ENCODE assay signal across 12 cellular contexts in the genomic region with DNA sequence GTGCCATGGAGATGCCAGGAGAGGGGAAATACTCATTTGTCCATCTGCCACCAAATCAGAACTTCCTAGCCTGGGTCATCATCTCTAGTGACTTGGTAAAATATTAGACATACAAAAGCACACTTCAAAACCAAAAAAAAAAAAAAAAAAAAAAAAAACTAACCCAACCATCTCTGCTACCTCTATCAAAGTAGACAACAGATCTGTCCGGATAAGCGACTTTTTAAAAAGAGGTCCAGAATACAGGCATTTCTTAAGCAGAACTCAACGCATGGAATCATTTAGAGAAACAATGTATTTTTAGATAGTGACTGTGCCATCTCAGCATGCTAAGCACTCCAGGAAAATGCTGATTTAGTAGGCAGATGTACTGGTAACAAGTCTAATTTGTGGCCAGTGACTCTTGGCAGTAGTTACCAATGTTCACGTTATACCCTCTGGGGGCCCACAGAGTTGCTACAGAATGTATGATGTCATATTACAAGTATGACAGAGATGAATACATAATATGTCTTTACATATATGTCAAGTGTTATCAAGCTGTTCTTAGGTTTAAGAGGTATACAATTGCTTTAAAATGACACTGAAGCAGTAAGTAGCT.
DNase-seq lines count a peak whose midpoint lies in the region; ATAC-seq, FAIRE-seq and TF ChIP-seq lines count a peak whose summit lies in the region.
"Had no signal": no experiment of that assay in that cellular context is flagged by ENCODE, and none has a peak within 500 bp of the region (broad histone marks: within the 10 kb centered on the region; RNA-seq: fewer than 3 reads in every experiment).

No MANE protein-coding gene starts in this region.

- WGBS in GM23248 (ENCODE audit: low coverage in 1 of 2, low lambda C conversion rate in 2 of 2, missing lambda C conversion rate in 2 of 2), 2 experiments, result 18 to 24% methylated on average over 4 of the region's 4 CpGs
- WGBS in suprapubic skin, result 74% methylated on average over 4 of the region's 4 CpGs

- peak overlapping the region; percentile 34 for H3K4me2 ChIP-seq in GM23248 (ENCODE audit: unreplicated experiment)
- H3K4me2 ChIP-seq in astrocyte (ENCODE audit: low read length), result peak overlapping the region; percentile 4

- no peak for FAIRE-seq in astrocyte (lab: Jason Lieb, UNC)

- in situ Hi-C loops in GM23248 (cut with MboI), result no loop called here

- peaks cover 14% of the 10 kb centered on the region for H3K4me1 Mint-ChIP-seq in astrocyte (ENCODE audit: low read depth, unreplicated experiment)

- H2AFZ ChIP-seq in GM23248, result no peak overlapping the region
- no peak overlapping the region for H2AFZ ChIP-seq in astrocyte (ENCODE audit: low read depth, low read length)

- DNase-seq in AG20443 (ENCODE audit: low spot score) (peak; percentile 74), GM23248 (peak; percentile 89), astrocyte (ENCODE audit: low read depth) (peak; percentile 69), kidney tubule cell (ENCODE audit: low spot score) (peak; percentile 12), suprapubic skin (ENCODE audit: low spot score in 2 of 2) (no peak), ecto neural progenitor cell (ENCODE audit: low spot score) (no peak)
- DNase-seq: activated CD8-positive, alpha-beta memory T cell treated with anti-CD3 and anti-CD28 coated beads, Interleukin-2, amount 10 ng/mL, durations not matched to agents 7 days and 5 days; NCI-H1930; substantia nigra had no signal

- H4K20me1 ChIP-seq in GM23248 (ENCODE audit: insufficient read depth) (no peaks in the 10 kb centered on the region), astrocyte (ENCODE audit: insufficient read depth, low read length) (peaks cover 57% of the 10 kb centered on the region)

- peaks cover 11% of the 10 kb centered on the region for H3K36me3 ChIP-seq in GM23248 (ENCODE audit: low read depth)
- H3K36me3 ChIP-seq in astrocyte (ENCODE audit: insufficient read depth, low read length), result peaks cover 7% of the 10 kb centered on the region
- peaks cover 17% of the 10 kb centered on the region for H3K36me3 ChIP-seq in suprapubic skin

- H3K27ac Mint-ChIP-seq in astrocyte (ENCODE audit: unreplicated experiment), result peak overlapping the region; percentile 87
- H3K27ac Mint-ChIP-seq: activated CD8-positive, alpha-beta memory T cell treated with anti-CD3 and anti-CD28 coated beads, Interleukin-2, amount 10 ng/mL, durations not matched to agents 7 days and 5 days; IgD-negative memory B cell had no signal

- no peaks in the 10 kb centered on the region for H3K9me3 ChIP-seq in GM23248 (ENCODE audit: low read depth)
- no peaks in the 10 kb centered on the region for H3K9me3 ChIP-seq in astrocyte (ENCODE audit: insufficient read depth, low read depth, low read length)
- H3K9me3 ChIP-seq in suprapubic skin, result no peaks in the 10 kb centered on the region

- TF ChIP-seq CTCF in astrocyte (IDR thresholded peaks at IDR 0.05; ENCODE audit: insufficient read depth, low read depth, low read length) (no peak), suprapubic skin (IDR thresholded peaks at IDR 0.05) (no peak)

- H3K9ac ChIP-seq in GM23248 (no peak overlapping the region), astrocyte (ENCODE audit: low read length) (no peak overlapping the region)

- no peaks in the 10 kb centered on the region for H3K27me3 Mint-ChIP-seq in astrocyte (ENCODE audit: low read depth, unreplicated experiment)
- H3K27me3 Mint-ChIP-seq: activated CD8-positive, alpha-beta memory T cell treated with anti-CD3 and anti-CD28 coated beads, Interleukin-2, amount 10 ng/mL, durations not matched to agents 7 days and 5 days; IgD-negative memory B cell had no signal

- peaks cover 15% of the 10 kb centered on the region for H3K4me1 ChIP-seq in GM23248 (ENCODE audit: insufficient read depth)
- H3K4me1 ChIP-seq in astrocyte (ENCODE audit: insufficient read depth, low read length), result peaks cover 4% of the 10 kb centered on the region
- no peaks in the 10 kb centered on the region for H3K4me1 ChIP-seq in suprapubic skin

- no peaks in the 10 kb centered on the region for H3K9me3 Mint-ChIP-seq in astrocyte (ENCODE audit: unreplicated experiment)
- H3K9me3 Mint-ChIP-seq: IgD-negative memory B cell had no signal

- peaks cover 21% of the 10 kb centered on the region for H3F3A ChIP-seq in GM23248 (ENCODE audit: insufficient read depth)

- no peak for TF ChIP-seq POLR2A in suprapubic skin (IDR thresholded peaks at IDR 0.05)

- H3K4me3 Mint-ChIP-seq in astrocyte (ENCODE audit: unreplicated experiment), result peak overlapping the region; percentile 51
- H3K4me3 Mint-ChIP-seq: activated CD8-positive, alpha-beta memory T cell treated with anti-CD3 and anti-CD28 coated beads, Interleukin-2, amount 10 ng/mL, durations not matched to agents 7 days and 5 days; IgD-negative memory B cell had no signal

- H3K9me2 ChIP-seq in GM23248 (ENCODE audit: insufficient read depth), result no peaks in the 10 kb centered on the region

- ATAC-seq in HG02571 (IDR thresholded peaks at IDR 0.05; ENCODE audit: unreplicated experiment), result no peak
- ATAC-seq: activated CD8-positive, alpha-beta memory T cell treated with anti-CD3 and anti-CD28 coated beads, Interleukin-2, amount 10 ng/mL, durations not matched to agents 7 days and 5 days; HCT116 had no signal

- H3K4me3 ChIP-seq in GM23248 (no peak overlapping the region), astrocyte (ENCODE audit: insufficient read depth, low read depth, low read length) (no peak overlapping the region), suprapubic skin (no peak overlapping the region)

- no peak for TF ChIP-seq EP300 in suprapubic skin (IDR thresholded peaks at IDR 0.05)

- peaks cover 7% of the 10 kb centered on the region for H3K79me2 ChIP-seq in GM23248 (ENCODE audit: insufficient read depth)
- H3K79me2 ChIP-seq in astrocyte (ENCODE audit: insufficient read depth, low read length), result peaks cover 4% of the 10 kb centered on the region

- peaks cover 11% of the 10 kb centered on the region for H3K36me3 Mint-ChIP-seq in astrocyte (ENCODE audit: low read depth, unreplicated experiment)

- H3K27ac ChIP-seq in GM23248, result peak overlapping the region; percentile 25
- H3K27ac ChIP-seq in astrocyte (ENCODE audit: low read depth, low read length), result no peak overlapping the region
- no peak overlapping the region for H3K27ac ChIP-seq in suprapubic skin

- H3K27me3 ChIP-seq in GM23248 (replicated peaks; ENCODE audit: insufficient read depth) (no peaks in the 10 kb centered on the region), astrocyte (ENCODE audit: insufficient read depth, low read length) (no peaks in the 10 kb centered on the region), suprapubic skin (no peaks in the 10 kb centered on the region)

Comparison
In these comparisons a context has a peak if more than half of its experiments do, and no peak if none do; other contexts are left out.
1. DNase-seq: peak in AG20443 (single experiment), GM23248 (single experiment), astrocyte (single experiment) and kidney tubule cell (single experiment); none in suprapubic skin (0 of 2) and ecto neural progenitor cell (single experiment).